1 cellular context compared by ENCODE assay signal in the genomic region with DNA sequence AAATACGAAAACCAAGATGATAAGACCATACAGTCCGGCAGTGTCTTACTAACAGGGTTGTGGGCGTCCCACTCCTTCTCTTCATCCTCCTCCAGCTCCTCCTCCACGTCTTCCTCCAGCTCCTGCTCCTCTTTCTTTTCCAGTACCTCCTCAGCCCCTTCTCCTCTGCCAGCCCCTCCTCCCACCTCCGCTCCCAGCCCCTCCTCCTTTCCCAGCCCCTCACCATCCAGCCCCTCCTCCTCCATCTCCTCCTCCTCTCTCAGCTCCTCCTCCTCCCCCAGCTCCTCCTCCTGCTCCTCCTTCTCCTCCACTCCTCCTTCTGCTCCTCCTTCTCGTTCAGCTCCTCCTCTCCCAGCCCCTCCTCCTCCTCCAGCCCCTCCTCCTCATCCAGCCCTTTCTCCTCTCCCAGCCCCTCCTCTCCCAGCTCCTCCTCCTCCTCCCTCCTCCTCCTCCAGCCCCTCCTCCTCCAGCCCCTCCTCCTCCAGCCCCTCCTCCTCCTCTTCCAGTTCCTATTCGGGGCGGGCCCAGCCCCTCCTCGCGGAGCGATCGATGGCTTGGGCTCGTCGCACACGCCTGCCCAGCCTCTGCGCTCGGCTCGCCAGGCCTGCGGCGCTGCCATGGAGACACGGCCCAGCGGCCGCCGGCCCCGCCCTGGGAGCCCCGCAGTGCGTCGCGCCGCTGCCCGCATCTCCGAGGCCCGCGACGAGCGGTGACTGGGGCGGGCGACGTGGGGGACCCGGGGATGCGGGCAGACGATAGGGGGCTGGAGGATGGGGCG.
TF ChIP-seq lines count a peak whose summit lies in the region.

A gene with protein sequence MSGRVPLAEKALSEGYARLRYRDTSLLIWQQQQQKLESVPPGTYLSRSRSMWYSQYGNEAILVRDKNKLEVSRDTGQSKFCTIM (plus strand): TSS at position 654 of the 778 bp plus-strand sequence. CDS start 1,267 bp downstream, outside the sequence.

TF ChIP-seq in HepG2, 621 proteins besides CTCF, POLR2A, EP300 and RAD21 (continued from another document and continues in another):
- TF ChIP-seq, protein P1, sequence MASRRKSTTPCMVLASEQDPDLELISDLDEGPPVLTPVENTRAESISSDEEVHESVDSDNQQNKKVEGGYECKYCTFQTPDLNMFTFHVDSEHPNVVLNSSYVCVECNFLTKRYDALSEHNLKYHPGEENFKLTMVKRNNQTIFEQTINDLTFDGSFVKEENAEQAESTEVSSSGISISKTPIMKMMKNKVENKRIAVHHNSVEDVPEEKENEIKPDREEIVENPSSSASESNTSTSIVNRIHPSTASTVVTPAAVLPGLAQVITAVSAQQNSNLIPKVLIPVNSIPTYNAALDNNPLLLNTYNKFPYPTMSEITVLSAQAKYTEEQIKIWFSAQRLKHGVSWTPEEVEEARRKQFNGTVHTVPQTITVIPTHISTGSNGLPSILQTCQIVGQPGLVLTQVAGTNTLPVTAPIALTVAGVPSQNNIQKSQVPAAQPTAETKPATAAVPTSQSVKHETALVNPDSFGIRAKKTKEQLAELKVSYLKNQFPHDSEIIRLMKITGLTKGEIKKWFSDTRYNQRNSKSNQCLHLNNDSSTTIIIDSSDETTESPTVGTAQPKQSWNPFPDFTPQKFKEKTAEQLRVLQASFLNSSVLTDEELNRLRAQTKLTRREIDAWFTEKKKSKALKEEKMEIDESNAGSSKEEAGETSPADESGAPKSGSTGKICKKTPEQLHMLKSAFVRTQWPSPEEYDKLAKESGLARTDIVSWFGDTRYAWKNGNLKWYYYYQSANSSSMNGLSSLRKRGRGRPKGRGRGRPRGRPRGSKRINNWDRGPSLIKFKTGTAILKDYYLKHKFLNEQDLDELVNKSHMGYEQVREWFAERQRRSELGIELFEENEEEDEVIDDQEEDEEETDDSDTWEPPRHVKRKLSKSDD (CRISPR knock-in tag; IDR thresholded peaks at IDR 0.05; ENCODE audit: low read depth), result no peak
- TF ChIP-seq ZEB1 (IDR thresholded peaks at IDR 0.05; ENCODE audit: insufficient replicate concordance, low read depth), result no peak
- peak; percentile 47; the same call in 1 of the 2 replicates for TF ChIP-seq FOXK1 (CRISPR knock-in tag; IDR thresholded peaks at IDR 0.05; ENCODE audit: borderline replicate concordance, low read depth)
- TF ChIP-seq ZNF672 (CRISPR knock-in tag; IDR thresholded peaks at IDR 0.05), result no peak
- TF ChIP-seq, protein P2, sequence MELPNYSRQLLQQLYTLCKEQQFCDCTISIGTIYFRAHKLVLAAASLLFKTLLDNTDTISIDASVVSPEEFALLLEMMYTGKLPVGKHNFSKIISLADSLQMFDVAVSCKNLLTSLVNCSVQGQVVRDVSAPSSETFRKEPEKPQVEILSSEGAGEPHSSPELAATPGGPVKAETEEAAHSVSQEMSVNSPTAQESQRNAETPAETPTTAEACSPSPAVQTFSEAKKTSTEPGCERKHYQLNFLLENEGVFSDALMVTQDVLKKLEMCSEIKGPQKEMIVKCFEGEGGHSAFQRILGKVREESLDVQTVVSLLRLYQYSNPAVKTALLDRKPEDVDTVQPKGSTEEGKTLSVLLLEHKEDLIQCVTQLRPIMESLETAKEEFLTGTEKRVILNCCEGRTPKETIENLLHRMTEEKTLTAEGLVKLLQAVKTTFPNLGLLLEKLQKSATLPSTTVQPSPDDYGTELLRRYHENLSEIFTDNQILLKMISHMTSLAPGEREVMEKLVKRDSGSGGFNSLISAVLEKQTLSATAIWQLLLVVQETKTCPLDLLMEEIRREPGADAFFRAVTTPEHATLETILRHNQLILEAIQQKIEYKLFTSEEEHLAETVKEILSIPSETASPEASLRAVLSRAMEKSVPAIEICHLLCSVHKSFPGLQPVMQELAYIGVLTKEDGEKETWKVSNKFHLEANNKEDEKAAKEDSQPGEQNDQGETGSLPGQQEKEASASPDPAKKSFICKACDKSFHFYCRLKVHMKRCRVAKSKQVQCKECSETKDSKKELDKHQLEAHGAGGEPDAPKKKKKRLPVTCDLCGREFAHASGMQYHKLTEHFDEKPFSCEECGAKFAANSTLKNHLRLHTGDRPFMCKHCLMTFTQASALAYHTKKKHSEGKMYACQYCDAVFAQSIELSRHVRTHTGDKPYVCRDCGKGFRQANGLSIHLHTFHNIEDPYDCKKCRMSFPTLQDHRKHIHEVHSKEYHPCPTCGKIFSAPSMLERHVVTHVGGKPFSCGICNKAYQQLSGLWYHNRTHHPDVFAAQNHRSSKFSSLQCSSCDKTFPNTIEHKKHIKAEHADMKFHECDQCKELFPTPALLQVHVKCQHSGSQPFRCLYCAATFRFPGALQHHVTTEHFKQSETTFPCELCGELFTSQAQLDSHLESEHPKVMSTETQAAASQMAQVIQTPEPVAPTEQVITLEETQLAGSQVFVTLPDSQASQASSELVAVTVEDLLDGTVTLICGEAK (IDR thresholded peaks at IDR 0.05), result no peak
- TF ChIP-seq, protein P2 (CRISPR knock-in tag; IDR thresholded peaks at IDR 0.05), result no peak
- TF ChIP-seq, protein P3, sequence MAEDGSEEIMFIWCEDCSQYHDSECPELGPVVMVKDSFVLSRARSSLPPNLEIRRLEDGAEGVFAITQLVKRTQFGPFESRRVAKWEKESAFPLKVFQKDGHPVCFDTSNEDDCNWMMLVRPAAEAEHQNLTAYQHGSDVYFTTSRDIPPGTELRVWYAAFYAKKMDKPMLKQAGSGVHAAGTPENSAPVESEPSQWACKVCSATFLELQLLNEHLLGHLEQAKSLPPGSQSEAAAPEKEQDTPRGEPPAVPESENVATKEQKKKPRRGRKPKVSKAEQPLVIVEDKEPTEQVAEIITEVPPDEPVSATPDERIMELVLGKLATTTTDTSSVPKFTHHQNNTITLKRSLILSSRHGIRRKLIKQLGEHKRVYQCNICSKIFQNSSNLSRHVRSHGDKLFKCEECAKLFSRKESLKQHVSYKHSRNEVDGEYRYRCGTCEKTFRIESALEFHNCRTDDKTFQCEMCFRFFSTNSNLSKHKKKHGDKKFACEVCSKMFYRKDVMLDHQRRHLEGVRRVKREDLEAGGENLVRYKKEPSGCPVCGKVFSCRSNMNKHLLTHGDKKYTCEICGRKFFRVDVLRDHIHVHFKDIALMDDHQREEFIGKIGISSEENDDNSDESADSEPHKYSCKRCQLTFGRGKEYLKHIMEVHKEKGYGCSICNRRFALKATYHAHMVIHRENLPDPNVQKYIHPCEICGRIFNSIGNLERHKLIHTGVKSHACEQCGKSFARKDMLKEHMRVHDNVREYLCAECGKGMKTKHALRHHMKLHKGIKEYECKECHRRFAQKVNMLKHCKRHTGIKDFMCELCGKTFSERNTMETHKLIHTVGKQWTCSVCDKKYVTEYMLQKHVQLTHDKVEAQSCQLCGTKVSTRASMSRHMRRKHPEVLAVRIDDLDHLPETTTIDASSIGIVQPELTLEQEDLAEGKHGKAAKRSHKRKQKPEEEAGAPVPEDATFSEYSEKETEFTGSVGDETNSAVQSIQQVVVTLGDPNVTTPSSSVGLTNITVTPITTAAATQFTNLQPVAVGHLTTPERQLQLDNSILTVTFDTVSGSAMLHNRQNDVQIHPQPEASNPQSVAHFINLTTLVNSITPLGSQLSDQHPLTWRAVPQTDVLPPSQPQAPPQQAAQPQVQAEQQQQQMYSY (CRISPR knock-in tag; IDR thresholded peaks at IDR 0.05), result no peak
- TF ChIP-seq, protein P4, sequence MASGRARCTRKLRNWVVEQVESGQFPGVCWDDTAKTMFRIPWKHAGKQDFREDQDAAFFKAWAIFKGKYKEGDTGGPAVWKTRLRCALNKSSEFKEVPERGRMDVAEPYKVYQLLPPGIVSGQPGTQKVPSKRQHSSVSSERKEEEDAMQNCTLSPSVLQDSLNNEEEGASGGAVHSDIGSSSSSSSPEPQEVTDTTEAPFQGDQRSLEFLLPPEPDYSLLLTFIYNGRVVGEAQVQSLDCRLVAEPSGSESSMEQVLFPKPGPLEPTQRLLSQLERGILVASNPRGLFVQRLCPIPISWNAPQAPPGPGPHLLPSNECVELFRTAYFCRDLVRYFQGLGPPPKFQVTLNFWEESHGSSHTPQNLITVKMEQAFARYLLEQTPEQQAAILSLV (CRISPR knock-in tag; IDR thresholded peaks at IDR 0.05; ENCODE audit: borderline replicate concordance), result no peak
- TF ChIP-seq ZNF234 (CRISPR knock-in tag; conservative IDR thresholded peaks at IDR 0.05), result no peak
- no peak for TF ChIP-seq SNAI1 (CRISPR knock-in tag; IDR thresholded peaks at IDR 0.05; ENCODE audit: borderline replicate concordance)
- TF ChIP-seq, protein P5, sequence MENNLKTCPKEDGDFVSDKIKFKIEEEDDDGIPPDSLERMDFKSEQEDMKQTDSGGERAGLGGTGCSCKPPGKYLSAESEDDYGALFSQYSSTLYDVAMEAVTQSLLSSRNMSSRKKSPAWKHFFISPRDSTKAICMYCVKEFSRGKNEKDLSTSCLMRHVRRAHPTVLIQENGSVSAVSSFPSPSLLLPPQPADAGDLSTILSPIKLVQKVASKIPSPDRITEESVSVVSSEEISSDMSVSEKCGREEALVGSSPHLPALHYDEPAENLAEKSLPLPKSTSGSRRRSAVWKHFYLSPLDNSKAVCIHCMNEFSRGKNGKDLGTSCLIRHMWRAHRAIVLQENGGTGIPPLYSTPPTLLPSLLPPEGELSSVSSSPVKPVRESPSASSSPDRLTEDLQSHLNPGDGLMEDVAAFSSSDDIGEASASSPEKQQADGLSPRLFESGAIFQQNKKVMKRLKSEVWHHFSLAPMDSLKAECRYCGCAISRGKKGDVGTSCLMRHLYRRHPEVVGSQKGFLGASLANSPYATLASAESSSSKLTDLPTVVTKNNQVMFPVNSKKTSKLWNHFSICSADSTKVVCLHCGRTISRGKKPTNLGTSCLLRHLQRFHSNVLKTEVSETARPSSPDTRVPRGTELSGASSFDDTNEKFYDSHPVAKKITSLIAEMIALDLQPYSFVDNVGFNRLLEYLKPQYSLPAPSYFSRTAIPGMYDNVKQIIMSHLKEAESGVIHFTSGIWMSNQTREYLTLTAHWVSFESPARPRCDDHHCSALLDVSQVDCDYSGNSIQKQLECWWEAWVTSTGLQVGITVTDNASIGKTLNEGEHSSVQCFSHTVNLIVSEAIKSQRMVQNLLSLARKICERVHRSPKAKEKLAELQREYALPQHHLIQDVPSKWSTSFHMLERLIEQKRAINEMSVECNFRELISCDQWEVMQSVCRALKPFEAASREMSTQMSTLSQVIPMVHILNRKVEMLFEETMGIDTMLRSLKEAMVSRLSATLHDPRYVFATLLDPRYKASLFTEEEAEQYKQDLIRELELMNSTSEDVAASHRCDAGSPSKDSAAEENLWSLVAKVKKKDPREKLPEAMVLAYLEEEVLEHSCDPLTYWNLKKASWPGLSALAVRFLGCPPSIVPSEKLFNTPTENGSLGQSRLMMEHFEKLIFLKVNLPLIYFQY (CRISPR knock-in tag; IDR thresholded peaks at IDR 0.05; ENCODE audit: borderline replicate concordance), result no peak
- TF ChIP-seq AHR (CRISPR knock-in tag; IDR thresholded peaks at IDR 0.05), result no peak
- TF ChIP-seq, protein P6, sequence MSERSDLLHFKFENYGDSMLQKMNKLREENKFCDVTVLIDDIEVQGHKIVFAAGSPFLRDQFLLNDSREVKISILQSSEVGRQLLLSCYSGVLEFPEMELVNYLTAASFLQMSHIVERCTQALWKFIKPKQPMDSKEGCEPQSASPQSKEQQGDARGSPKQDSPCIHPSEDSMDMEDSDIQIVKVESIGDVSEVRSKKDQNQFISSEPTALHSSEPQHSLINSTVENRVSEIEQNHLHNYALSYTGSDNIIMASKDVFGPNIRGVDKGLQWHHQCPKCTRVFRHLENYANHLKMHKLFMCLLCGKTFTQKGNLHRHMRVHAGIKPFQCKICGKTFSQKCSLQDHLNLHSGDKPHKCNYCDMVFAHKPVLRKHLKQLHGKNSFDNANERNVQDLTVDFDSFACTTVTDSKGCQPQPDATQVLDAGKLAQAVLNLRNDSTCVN (CRISPR knock-in tag; IDR thresholded peaks at IDR 0.05; ENCODE audit: borderline replicate concordance), result no peak; the same call in 1 of the 2 replicates
- no peak; the same call in 1 of the 2 replicates for TF ChIP-seq HINFP (CRISPR knock-in tag; IDR thresholded peaks at IDR 0.05; ENCODE audit: low read depth)
- TF ChIP-seq ZNF138 (CRISPR knock-in tag; IDR thresholded peaks at IDR 0.05; ENCODE audit: low read depth), result no peak
- no peak for TF ChIP-seq TP53 (CRISPR knock-in tag; conservative IDR thresholded peaks at IDR 0.05)
